ENCODE assay signal across 18 cellular contexts in genomic region chr13:90683711-90684131, GRCh38.
A peak's percentile ranks its signal among the peaks of the same experiment; 100 is the strongest.
DNase-seq lines count a peak whose midpoint lies in the region; ATAC-seq and TF ChIP-seq lines count a peak whose summit lies in the region.
"Had no signal": no experiment of that assay in that cellular context is flagged by ENCODE, and none has a peak within 500 bp of the region (broad histone marks: within the 10 kb centered on the region; RNA-seq: fewer than 3 reads in every experiment).

No MANE protein-coding gene starts in this region.

- no peak overlapping the region for H3K4me3 Mint-ChIP-seq in progenitor cell of endocrine pancreas (ENCODE audit: low read depth)

- H3K4me1 ChIP-seq in fibroblast of lung (ENCODE audit: control insufficient read depth, extremely low read depth, insufficient read depth, low read length) = no peaks in the 10 kb centered on the region

- no peak for ATAC-seq in sciatic nerve
- ATAC-seq in left colon = no peak
- ATAC-seq: Panc1 had no signal

- no peaks in the 10 kb centered on the region for H3K79me2 ChIP-seq in fibroblast of lung (ENCODE audit: control insufficient read depth, insufficient read depth, low read length)

- H3K36me3 ChIP-seq in SK-N-MC (ENCODE audit: insufficient read depth, low read length) (no peaks in the 10 kb centered on the region), fibroblast of lung (ENCODE audit: control insufficient read depth, insufficient read depth, low read length) (no peaks in the 10 kb centered on the region)

- peak overlapping the region; percentile 40 for H3K4me3 ChIP-seq in SK-N-MC
- H3K4me3 ChIP-seq in fibroblast of lung (replicated peaks in 1 of 4; ENCODE audit: control extremely low read depth in 1 of 4, insufficient read depth in 1 of 4, low read depth in 3 of 4, low read length in 4 of 4) = no peak overlapping the region
- H3K4me3 ChIP-seq: GM23248 had no signal

- no peaks in the 10 kb centered on the region for H3K27me3 ChIP-seq in fibroblast of lung (ENCODE audit: control insufficient read depth, insufficient read depth, low read length)

- no peak overlapping the region for H2AFZ ChIP-seq in fibroblast of lung (ENCODE audit: low read length)
- H2AFZ ChIP-seq: GM23248 had no signal

- H3K4me2 ChIP-seq in fibroblast of lung (ENCODE audit: extremely low read depth, insufficient read depth, low read length) = no peak overlapping the region

- no peaks in the 10 kb centered on the region for H3K9me3 Mint-ChIP-seq in progenitor cell of endocrine pancreas (ENCODE audit: low read depth)

- no peaks in the 10 kb centered on the region for H3K9me3 ChIP-seq in SK-N-MC (ENCODE audit: low read depth, low read length)
- no peaks in the 10 kb centered on the region for H3K9me3 ChIP-seq in fibroblast of lung (ENCODE audit: control insufficient read depth, insufficient read depth, low read depth, low read length)

- no peaks in the 10 kb centered on the region for H4K20me1 ChIP-seq in fibroblast of lung (ENCODE audit: control insufficient read depth, extremely low read depth, insufficient read depth, low read length)

- H3K27ac Mint-ChIP-seq in progenitor cell of endocrine pancreas = no peak overlapping the region

- H3K27ac ChIP-seq in SK-N-MC = peak overlapping the region; percentile 47
- H3K27ac ChIP-seq in fibroblast of lung (ENCODE audit: insufficient read depth, low read length) = no peak overlapping the region
- H3K27ac ChIP-seq: GM23248, HL-60 had no signal

- no peaks in the 10 kb centered on the region for H3K4me1 Mint-ChIP-seq in progenitor cell of endocrine pancreas (ENCODE audit: low read depth)

- peak; percentile 18 to 73 for DNase-seq in NCI-H524 (lab: John Stamatoyannopoulos, UW)
- DNase-seq in NCI-H524 treated with DMSO at 0.1 percent for 48 hours (lab: John Stamatoyannopoulos, UW) = no peak
- DNase-seq in SK-N-MC (ENCODE audit: low read depth, low spot score) = no peak
- peak; percentile 17 to 27 for DNase-seq in fibroblast of lung (ENCODE audit: low read depth in 2 of 2)
- no peak for DNase-seq in progenitor cell of endocrine pancreas (ENCODE audit: low spot score, unreplicated experiment)
- DNase-seq in sciatic nerve (ENCODE audit: low spot score) = no peak
- DNase-seq in left colon = no peak
- no peak for DNase-seq in NCI-H1105 (lab: John Stamatoyannopoulos, UW)
- DNase-seq: C1 segment of cervical spinal cord, GM23248, KG1, NCI-H1092, NCI-H1694, NCI-H2107, NCI-H774, Right ventricle myocardium superior had no signal

- no peaks in the 10 kb centered on the region for H3K27me3 Mint-ChIP-seq in progenitor cell of endocrine pancreas

- H3K9ac ChIP-seq in SK-N-MC (ENCODE audit: insufficient read length) (no peak overlapping the region), fibroblast of lung (ENCODE audit: insufficient read depth, low read length) (no peak overlapping the region)
- H3K9ac ChIP-seq: GM23248 had no signal

- intact Hi-C loops in sciatic nerve (cut with DNase I) = no loop called here
- intact Hi-C loops in left colon (cut with DNase I, micrococcal nuclease) = no loop called here

- TF ChIP-seq CTCF in fibroblast of lung (conservative IDR thresholded peaks at IDR 0.05 in 1 of 2, IDR thresholded peaks at IDR 0.05 in 1 of 2; ENCODE audit: low read depth in 1 of 2, low read length in 2 of 2) = no peak
- no peak for TF ChIP-seq CTCF in progenitor cell of endocrine pancreas (IDR thresholded peaks at IDR 0.05; ENCODE audit: unreplicated experiment)

- no peaks in the 10 kb centered on the region for H3K36me3 Mint-ChIP-seq in progenitor cell of endocrine pancreas (ENCODE audit: insufficient read depth)

Comparison
In these comparisons a context has a peak if more than half of its experiments do, and no peak if none do; other contexts are left out.
1. DNase-seq: peak in NCI-H524 (2 of 2) and fibroblast of lung (2 of 2); none in NCI-H524 treated with DMSO at 0.1 percent for 48 hours (single experiment), SK-N-MC (single experiment), progenitor cell of endocrine pancreas (single experiment), sciatic nerve (single experiment), left colon (0 of 2) and NCI-H1105 (single experiment).